1 cellular context compared by ENCODE assay signal in the genomic region with DNA sequence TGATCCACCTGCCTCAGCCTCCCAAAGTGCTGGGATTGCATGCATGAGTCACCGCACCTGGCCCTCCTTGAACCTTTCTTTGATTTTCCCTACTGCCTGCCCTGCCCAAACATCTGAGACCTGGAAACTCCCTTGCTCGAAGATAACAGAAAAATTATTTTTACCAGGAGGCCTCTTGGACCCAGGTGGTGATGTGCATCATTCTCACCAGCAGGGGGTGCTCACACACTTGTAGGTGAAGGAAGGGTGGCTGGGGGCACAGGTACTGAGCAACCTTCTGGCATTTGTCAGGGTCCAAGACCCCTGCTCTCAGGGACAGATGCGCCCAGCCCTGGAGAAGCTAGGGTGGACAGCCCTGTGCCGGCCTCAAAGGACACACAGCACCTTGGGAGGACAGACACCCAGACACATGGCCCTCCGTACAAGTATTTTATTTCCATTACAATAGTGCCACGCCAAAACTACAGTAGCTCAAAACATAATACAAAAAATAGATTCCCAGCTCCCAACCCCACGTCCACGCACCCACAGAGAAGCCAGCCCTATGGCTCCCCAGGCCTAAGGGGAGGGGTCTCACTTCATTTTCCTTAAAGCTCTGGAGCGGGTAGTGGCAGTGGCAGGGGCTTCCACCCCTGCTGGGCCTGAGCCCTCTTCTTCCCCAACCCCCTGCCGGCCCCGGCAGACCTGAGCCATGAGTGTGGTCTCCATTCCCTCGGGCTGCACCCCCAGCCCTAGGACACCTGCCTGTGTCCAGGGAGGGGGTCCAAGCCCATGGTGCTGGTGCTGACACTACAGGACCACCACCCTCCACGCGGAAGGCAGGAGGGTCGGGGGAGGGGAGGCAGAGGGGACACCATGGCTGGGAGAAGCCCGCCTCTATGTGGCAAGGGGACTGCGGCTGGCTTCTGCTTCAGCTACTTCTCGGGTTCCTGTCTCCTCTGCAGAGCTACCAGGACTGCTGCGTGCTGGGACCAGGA.
TF ChIP-seq lines count a peak whose summit lies in the region.

No MANE protein-coding gene starts in this region.

TF ChIP-seq in HepG2, 621 proteins besides CTCF, POLR2A, EP300 and RAD21 (continued from another document):
- TF ChIP-seq, protein P1, sequence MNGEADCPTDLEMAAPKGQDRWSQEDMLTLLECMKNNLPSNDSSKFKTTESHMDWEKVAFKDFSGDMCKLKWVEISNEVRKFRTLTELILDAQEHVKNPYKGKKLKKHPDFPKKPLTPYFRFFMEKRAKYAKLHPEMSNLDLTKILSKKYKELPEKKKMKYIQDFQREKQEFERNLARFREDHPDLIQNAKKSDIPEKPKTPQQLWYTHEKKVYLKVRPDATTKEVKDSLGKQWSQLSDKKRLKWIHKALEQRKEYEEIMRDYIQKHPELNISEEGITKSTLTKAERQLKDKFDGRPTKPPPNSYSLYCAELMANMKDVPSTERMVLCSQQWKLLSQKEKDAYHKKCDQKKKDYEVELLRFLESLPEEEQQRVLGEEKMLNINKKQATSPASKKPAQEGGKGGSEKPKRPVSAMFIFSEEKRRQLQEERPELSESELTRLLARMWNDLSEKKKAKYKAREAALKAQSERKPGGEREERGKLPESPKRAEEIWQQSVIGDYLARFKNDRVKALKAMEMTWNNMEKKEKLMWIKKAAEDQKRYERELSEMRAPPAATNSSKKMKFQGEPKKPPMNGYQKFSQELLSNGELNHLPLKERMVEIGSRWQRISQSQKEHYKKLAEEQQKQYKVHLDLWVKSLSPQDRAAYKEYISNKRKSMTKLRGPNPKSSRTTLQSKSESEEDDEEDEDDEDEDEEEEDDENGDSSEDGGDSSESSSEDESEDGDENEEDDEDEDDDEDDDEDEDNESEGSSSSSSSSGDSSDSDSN (CRISPR knock-in tag; IDR thresholded peaks at IDR 0.05) = no peak
- TF ChIP-seq, protein P2, sequence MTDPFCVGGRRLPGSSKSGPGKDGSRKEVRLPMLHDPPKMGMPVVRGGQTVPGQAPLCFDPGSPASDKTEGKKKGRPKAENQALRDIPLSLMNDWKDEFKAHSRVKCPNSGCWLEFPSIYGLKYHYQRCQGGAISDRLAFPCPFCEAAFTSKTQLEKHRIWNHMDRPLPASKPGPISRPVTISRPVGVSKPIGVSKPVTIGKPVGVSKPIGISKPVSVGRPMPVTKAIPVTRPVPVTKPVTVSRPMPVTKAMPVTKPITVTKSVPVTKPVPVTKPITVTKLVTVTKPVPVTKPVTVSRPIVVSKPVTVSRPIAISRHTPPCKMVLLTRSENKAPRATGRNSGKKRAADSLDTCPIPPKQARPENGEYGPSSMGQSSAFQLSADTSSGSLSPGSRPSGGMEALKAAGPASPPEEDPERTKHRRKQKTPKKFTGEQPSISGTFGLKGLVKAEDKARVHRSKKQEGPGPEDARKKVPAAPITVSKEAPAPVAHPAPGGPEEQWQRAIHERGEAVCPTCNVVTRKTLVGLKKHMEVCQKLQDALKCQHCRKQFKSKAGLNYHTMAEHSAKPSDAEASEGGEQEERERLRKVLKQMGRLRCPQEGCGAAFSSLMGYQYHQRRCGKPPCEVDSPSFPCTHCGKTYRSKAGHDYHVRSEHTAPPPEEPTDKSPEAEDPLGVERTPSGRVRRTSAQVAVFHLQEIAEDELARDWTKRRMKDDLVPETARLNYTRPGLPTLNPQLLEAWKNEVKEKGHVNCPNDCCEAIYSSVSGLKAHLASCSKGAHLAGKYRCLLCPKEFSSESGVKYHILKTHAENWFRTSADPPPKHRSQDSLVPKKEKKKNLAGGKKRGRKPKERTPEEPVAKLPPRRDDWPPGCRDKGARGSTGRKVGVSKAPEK (CRISPR knock-in tag; IDR thresholded peaks at IDR 0.05; ENCODE audit: borderline replicate concordance) = no peak
- TF ChIP-seq NR2F1 (CRISPR knock-in tag; IDR thresholded peaks at IDR 0.05) (no peak), STAG1 (CRISPR knock-in tag; IDR thresholded peaks at IDR 0.05) (peak; percentile 73), SOX5 (CRISPR knock-in tag; IDR thresholded peaks at IDR 0.05; ENCODE audit: borderline replicate concordance) (no peak)
